ENCODE assay signal across 8 cellular contexts in the genomic region with DNA sequence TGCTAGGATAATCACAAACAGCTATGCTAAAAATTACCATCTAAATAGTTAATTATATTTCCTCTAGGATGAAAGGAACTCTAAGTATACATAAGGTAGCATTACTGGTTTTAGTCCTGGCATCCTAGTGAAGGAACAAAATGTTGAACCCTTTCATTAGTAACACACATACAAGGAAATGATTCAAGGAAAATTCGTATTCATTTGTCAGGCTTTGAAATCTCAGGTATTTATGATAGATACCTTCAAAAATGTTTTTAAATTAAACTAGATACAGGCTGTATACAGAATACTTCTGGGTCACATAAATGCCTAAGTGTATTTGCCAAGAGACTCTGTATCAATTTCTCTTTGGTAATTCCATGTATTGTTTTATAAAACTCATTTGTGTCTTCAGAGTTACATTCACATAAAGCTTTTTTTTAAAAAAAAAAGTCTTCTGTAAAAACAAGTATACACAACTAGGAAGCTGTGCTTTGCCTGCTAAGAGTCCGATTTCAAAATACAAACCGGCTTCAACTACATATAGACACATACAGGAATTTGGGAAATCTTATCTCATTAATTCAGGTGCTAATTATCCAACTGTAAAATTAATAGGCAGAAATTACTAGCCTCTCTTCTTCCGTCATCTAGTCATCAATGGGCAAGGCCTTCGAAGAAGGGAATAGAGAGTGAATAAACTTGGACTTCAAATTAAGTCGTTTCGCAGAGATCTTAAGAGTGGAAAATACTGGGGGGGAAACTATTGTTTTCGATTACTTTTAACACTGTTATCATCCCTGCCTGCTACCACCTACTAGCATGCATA. TPM values are rescaled to one million over a fixed set of nuclear protein-coding genes. Genes with fewer than 3 reads are reported as not detected.
DNase-seq lines count a peak whose midpoint lies in the region; ATAC-seq and TF ChIP-seq lines count a peak whose summit lies in the region.

No MANE protein-coding gene starts in this region.

- peaks cover 29% of the 10 kb centered on the region for H3K4me1 Mint-ChIP-seq in mesothelial cell of epicardium

- peak overlapping the region; percentile 97 for H3K4me3 Mint-ChIP-seq in mesothelial cell of epicardium

- no peaks in the 10 kb centered on the region for H3K27me3 Mint-ChIP-seq in mesothelial cell of epicardium (ENCODE audit: low read depth)

- in situ Hi-C loops in astrocyte of the spinal cord (cut with HindIII; ENCODE audit: low sequenced_read_pairs): no loop called here

- intact Hi-C loops in left ventricle myocardium inferior (cut with micrococcal nuclease): loop anchor here (10.0 kb wide), 1 partner anchor 90 kb away; no protein-coding TSS in a partner anchor
- intact Hi-C loops in left cardiac atrium (cut with DNase I): loop anchor here in 1 of 2 donors (5.0 to 10.0 kb wide), 2 partner anchors 102 to 380 kb away; a partner anchor contains a TSS

- H3K27ac ChIP-seq in left ventricle myocardium inferior (replicated peaks): peak overlapping the region; percentile 93

- H3K4me3 ChIP-seq in left ventricle myocardium inferior (peak overlapping the region; percentile 92), astrocyte of the spinal cord (ENCODE audit: low read depth, low read length) (peak overlapping the region; percentile 74)

- H3K36me3 Mint-ChIP-seq in mesothelial cell of epicardium: peaks cover 3% of the 10 kb centered on the region

- H3K9me3 ChIP-seq in left ventricle myocardium inferior (replicated peaks): no peaks in the 10 kb centered on the region

- no peak for ATAC-seq in left cardiac atrium
- ATAC-seq in HG03521 (IDR thresholded peaks at IDR 0.05; ENCODE audit: unreplicated experiment): no peak

- no peaks in the 10 kb centered on the region for H3K27me3 ChIP-seq in left ventricle myocardium inferior (ENCODE audit: low read depth)

- DNase-seq in left ventricle myocardium inferior (no peak), left cardiac atrium (no peak), astrocyte of the spinal cord (ENCODE audit: low read depth, low spot score) (peak; percentile 32), mesothelial cell of epicardium (ENCODE audit: low spot score in 2 of 2, unreplicated experiment in 2 of 2) (no peak), NCI-H774 (lab: John Stamatoyannopoulos, UW) (no peak), NCI-H69 (lab: John Stamatoyannopoulos, UW) (no peak)
- DNase-seq in stimulated activated CD4-positive, alpha-beta T cell treated with anti-CD3 and anti-CD28 coated beads, Interleukin-2, amount 100 ng/mL, for 24 hours: no peak

- H3K4me1 ChIP-seq in left ventricle myocardium inferior: peaks cover 60% of the 10 kb centered on the region

- peaks cover 3% of the 10 kb centered on the region for H3K9me3 Mint-ChIP-seq in mesothelial cell of epicardium

- no peak for TF ChIP-seq CTCF in left ventricle myocardium inferior (IDR thresholded peaks at IDR 0.05; ENCODE audit: borderline replicate concordance)
- TF ChIP-seq CTCF in astrocyte of the spinal cord (IDR thresholded peaks at IDR 0.05; ENCODE audit: low read depth, low read length): no peak
- no peak for TF ChIP-seq CTCF in mesothelial cell of epicardium (IDR thresholded peaks at IDR 0.05; ENCODE audit: unreplicated experiment)

- H3K27ac Mint-ChIP-seq in mesothelial cell of epicardium: peak overlapping the region; percentile 97

- no peaks in the 10 kb centered on the region for H3K36me3 ChIP-seq in left ventricle myocardium inferior

RNA-seq across cellular contexts. Expression of a gene that starts 1.3 kb away (rescaled TPM):
- total RNA-seq in left ventricle myocardium inferior (39.3 TPM), left cardiac atrium (10 to 100 TPM; 30.5 to 35.0 TPM), mesothelial cell of epicardium (53.4 to 64.2 TPM (median 58.9 TPM) in 3 replicates)
